In genomic region chr1:112516141-112516540, GRCh38 we compare ENCODE assay signal across 17 cellular contexts.
"Had no signal": no experiment of that assay in that cellular context is flagged by ENCODE, and none has a peak within 500 bp of the region (broad histone marks: within the 10 kb centered on the region; RNA-seq: fewer than 3 reads in every experiment).

No MANE protein-coding gene starts in this region.

- H3K9me3 ChIP-seq: SK-N-SH had no signal

- H3K4me2 ChIP-seq: SK-N-SH had no signal

- DNase-seq: KBM-7, MV-4-11, NCI-H1048, NCI-H1105, NCI-H1417, NCI-H1436 treated with DMSO at 0.1 percent for 48 hours, NCI-H1694, NCI-H187 treated with DMSO at 0.1 percent for 48 hours, NCI-H2171 treated with DMSO at 0.1 percent for 48 hours, NCI-H345, NCI-H446 treated with DMSO at 0.1 percent for 48 hours, NCI-H524, NCI-H69, NCI-H774, SHP77, SK-N-SH had no signal

- H3K9ac ChIP-seq: SK-N-SH had no signal

- H3K27ac ChIP-seq: RWPE1 had no signal
